1 cellular context compared by ENCODE assay signal in genomic region chr6:21593412-21593926, GRCh38.
A peak's percentile ranks its signal among the peaks of the same experiment; 100 is the strongest.
TF ChIP-seq lines count a peak whose summit lies in the region.

SOX4 (plus strand) TSS chr6:21593751; CDS start chr6:21594535, 784 bp downstream.

TF ChIP-seq in HepG2, 621 proteins besides CTCF, POLR2A, EP300 and RAD21 (continued from another document and continues in another):
- no peak for TF ChIP-seq SP1 (IDR thresholded peaks at IDR 0.05)
- TF ChIP-seq SP1 (CRISPR knock-in tag; IDR thresholded peaks at IDR 0.05): peak; percentile 55; the same call in 1 of the 2 replicates
- peak; percentile 83; the same call in 1 of the 2 replicates for TF ChIP-seq ZSCAN9 (CRISPR knock-in tag; IDR thresholded peaks at IDR 0.05; ENCODE audit: borderline replicate concordance)
- TF ChIP-seq HMG20A (CRISPR knock-in tag; IDR thresholded peaks at IDR 0.05; ENCODE audit: borderline replicate concordance): peak; percentile 22; the same call in 1 of the 2 replicates
- peak; percentile 42; the same call in 1 of the 2 replicates for TF ChIP-seq ZNF350 (CRISPR knock-in tag; IDR thresholded peaks at IDR 0.05; ENCODE audit: borderline replicate concordance, low read depth)
- 0 out of 2 replicates have a peak, but pooled peaks have one; percentile 63 for TF ChIP-seq HBP1 (CRISPR knock-in tag; IDR thresholded peaks at IDR 0.05; ENCODE audit: low read depth)
- TF ChIP-seq TAF1 (CRISPR knock-in tag; IDR thresholded peaks at IDR 0.05): peak; percentile 69; the same call in 1 of the 2 replicates
- TF ChIP-seq RFX3 (CRISPR knock-in tag; IDR thresholded peaks at IDR 0.05): 0 out of 2 replicates have a peak, but pooled peaks have one; percentile 19
- TF ChIP-seq PPARG (CRISPR knock-in tag; conservative IDR thresholded peaks at IDR 0.05): 0 out of 2 replicates have a peak, but pooled peaks have one; percentile 10
- TF ChIP-seq ZNF33A (CRISPR knock-in tag; IDR thresholded peaks at IDR 0.05; ENCODE audit: borderline replicate concordance): peak; percentile 61; the same call in 1 of the 2 replicates
- TF ChIP-seq ZBTB7B (CRISPR knock-in tag; IDR thresholded peaks at IDR 0.05): peak; percentile 32; the same call in 1 of the 2 replicates
- no peak for TF ChIP-seq ZNF12 (CRISPR knock-in tag; IDR thresholded peaks at IDR 0.05)
- peak; percentile 86 for TF ChIP-seq ZMYM4 (CRISPR knock-in tag; IDR thresholded peaks at IDR 0.05)
- TF ChIP-seq ATF7 (IDR thresholded peaks at IDR 0.05): 0 out of 2 replicates have a peak, but pooled peaks have one; percentile 28
- TF ChIP-seq ATF7 (CRISPR knock-in tag; IDR thresholded peaks at IDR 0.05): no peak
- TF ChIP-seq ZFX (CRISPR knock-in tag; IDR thresholded peaks at IDR 0.05; ENCODE audit: low read depth): 0 out of 2 replicates have a peak, but pooled peaks have one; percentile 12
- TF ChIP-seq SIX4 (CRISPR knock-in tag; IDR thresholded peaks at IDR 0.05): peak; percentile 34; the same call in 1 of the 2 replicates
- TF ChIP-seq PCBP1 (IDR thresholded peaks at IDR 0.05; ENCODE audit: borderline replicate concordance, low read depth, low read length): no peak
- TF ChIP-seq HDAC2 (CRISPR knock-in tag; IDR thresholded peaks at IDR 0.05): 0 out of 2 replicates have a peak, but pooled peaks have one; percentile 47
- TF ChIP-seq GPBP1L1 (CRISPR knock-in tag; IDR thresholded peaks at IDR 0.05): no peak
- peak; percentile 90 for TF ChIP-seq DR1 (CRISPR knock-in tag; IDR thresholded peaks at IDR 0.05)
- TF ChIP-seq KAT8 (CRISPR knock-in tag; IDR thresholded peaks at IDR 0.05): no peak
- peak; percentile 9 to 38; a peak in 1 of 4 replicates for TF ChIP-seq HMGXB4 (CRISPR knock-in tag; IDR thresholded peaks at IDR 0.05; ENCODE audit: borderline replicate concordance in 1 of 2, low read depth in 1 of 2)
- 0 out of 2 replicates have a peak, but pooled peaks have one; percentile 9 for TF ChIP-seq ZNF629 (CRISPR knock-in tag; conservative IDR thresholded peaks at IDR 0.05)
- 0 out of 2 replicates have a peak, but pooled peaks have one; percentile 10 for TF ChIP-seq ZNF281 (CRISPR knock-in tag; IDR thresholded peaks at IDR 0.05; ENCODE audit: borderline replicate concordance)
- TF ChIP-seq KLF11 (CRISPR knock-in tag; IDR thresholded peaks at IDR 0.05): peak; percentile 47; the same call in 1 of the 2 replicates
- TF ChIP-seq ZBTB14 (CRISPR knock-in tag; IDR thresholded peaks at IDR 0.05): peak; percentile 79
- TF ChIP-seq ZNF441 (CRISPR knock-in tag; IDR thresholded peaks at IDR 0.05; ENCODE audit: borderline replicate concordance): peak; percentile 56; the same call in 1 of the 2 replicates
- TF ChIP-seq ATF1 (CRISPR knock-in tag; IDR thresholded peaks at IDR 0.05): no peak
- TF ChIP-seq ZNF644 (CRISPR knock-in tag; IDR thresholded peaks at IDR 0.05; ENCODE audit: low read depth): 0 out of 2 replicates have a peak, but pooled peaks have one; percentile 6
- no peak for TF ChIP-seq LRRFIP1 (CRISPR knock-in tag; conservative IDR thresholded peaks at IDR 0.05)
- TF ChIP-seq HMG20B (CRISPR knock-in tag; conservative IDR thresholded peaks at IDR 0.05): peak; percentile 76
- peak; percentile 90 for TF ChIP-seq RFX5 (IDR thresholded peaks at IDR 0.05; ENCODE audit: low read depth, low read length)
- TF ChIP-seq ZNF251 (CRISPR knock-in tag; IDR thresholded peaks at IDR 0.05): no peak
- peak; percentile 67 for TF ChIP-seq ZGPAT (CRISPR knock-in tag; IDR thresholded peaks at IDR 0.05)
- 0 out of 2 replicates have a peak, but pooled peaks have one; percentile 8 for TF ChIP-seq TFAP4 (IDR thresholded peaks at IDR 0.05; ENCODE audit: borderline replicate concordance, low read depth)
- TF ChIP-seq BCL6 (CRISPR knock-in tag; IDR thresholded peaks at IDR 0.05): 0 out of 2 replicates have a peak, but pooled peaks have one; percentile 4
- no peak for TF ChIP-seq SYNCRIP (IDR thresholded peaks at IDR 0.05; ENCODE audit: insufficient read depth, low read depth, low read length)
- TF ChIP-seq ZSCAN29 (CRISPR knock-in tag; conservative IDR thresholded peaks at IDR 0.05): no peak
- TF ChIP-seq YEATS2 (CRISPR knock-in tag; IDR thresholded peaks at IDR 0.05; ENCODE audit: borderline replicate concordance): peak; percentile 47; the same call in 1 of the 2 replicates
- peak; percentile 47; the same call in 1 of the 2 replicates for TF ChIP-seq PHF8 (CRISPR knock-in tag; IDR thresholded peaks at IDR 0.05)
- no peak for TF ChIP-seq ZNF780A (CRISPR knock-in tag; IDR thresholded peaks at IDR 0.05)
- no peak for TF ChIP-seq GATA4 (IDR thresholded peaks at IDR 0.05; ENCODE audit: borderline replicate concordance, low read depth)
- no peak; the same call in 1 of the 2 replicates for TF ChIP-seq ZNF431 (CRISPR knock-in tag; IDR thresholded peaks at IDR 0.05; ENCODE audit: borderline replicate concordance, low read depth)
- peak; percentile 44; the same call in 1 of the 2 replicates for TF ChIP-seq ELF1 (CRISPR knock-in tag; IDR thresholded peaks at IDR 0.05)
- no peak for TF ChIP-seq ATF7-NPFF (CRISPR knock-in tag; IDR thresholded peaks at IDR 0.05; ENCODE audit: low read depth)
- TF ChIP-seq PHF21A (CRISPR knock-in tag; IDR thresholded peaks at IDR 0.05): peak; percentile 89
- no peak for TF ChIP-seq CREB1 (IDR thresholded peaks at IDR 0.05)
- TF ChIP-seq CREB1 (CRISPR knock-in tag; IDR thresholded peaks at IDR 0.05): peak; percentile 75
- TF ChIP-seq PITX1 (CRISPR knock-in tag; IDR thresholded peaks at IDR 0.05): peak; percentile 46; the same call in 1 of the 2 replicates
- TF ChIP-seq SIN3A (IDR thresholded peaks at IDR 0.05; ENCODE audit: borderline replicate concordance, low read depth, low read length): peak; percentile 68; the same call in 1 of the 2 replicates
- TF ChIP-seq SRY (CRISPR knock-in tag; IDR thresholded peaks at IDR 0.05): 0 out of 2 replicates have a peak, but pooled peaks have one; percentile 18
- 0 out of 2 replicates have a peak, but pooled peaks have one; percentile 32 for TF ChIP-seq EHMT2 (IDR thresholded peaks at IDR 0.05; ENCODE audit: borderline replicate concordance, low read depth, low read length)
- peak; percentile 37 for TF ChIP-seq MIXL1 (CRISPR knock-in tag; IDR thresholded peaks at IDR 0.05)
